Comparison of ENCODE assay signal across 35 cellular contexts in genomic region chr20:49517509-49518100, GRCh38. TPM values are rescaled to one million over a fixed set of nuclear protein-coding genes. Genes with fewer than 3 reads are reported as not detected.
DNase-seq lines count a peak whose midpoint lies in the region; ATAC-seq, FAIRE-seq and TF ChIP-seq lines count a peak whose summit lies in the region.
"Had no signal": no experiment of that assay in that cellular context is flagged by ENCODE, and none has a peak within 500 bp of the region (broad histone marks: within the 10 kb centered on the region; RNA-seq: fewer than 3 reads in every experiment).

No MANE protein-coding gene starts in this region.

- H3K4me3 ChIP-seq in PC-3 (ENCODE audit: low read length) (no peak overlapping the region), psoas muscle (no peak overlapping the region)
- H3K4me3 ChIP-seq: breast epithelium, left ventricle myocardium inferior, Peyer's patch had no signal

- no peak for FAIRE-seq in H54 (lab: Jason Lieb, UNC)
- FAIRE-seq: D721Med, endothelial cell of umbilical vein, keratinocyte had no signal

- no peaks in the 10 kb centered on the region for H3K9me3 ChIP-seq in PC-3 (ENCODE audit: low read length)
- no peaks in the 10 kb centered on the region for H3K9me3 ChIP-seq in psoas muscle
- H3K9me3 ChIP-seq: breast epithelium, left ventricle myocardium inferior, neutrophil, Peyer's patch had no signal

- TF ChIP-seq POLR2A in H54 (IDR thresholded peaks at IDR 0.05; ENCODE audit: low read depth, low read length), result no peak

- TF ChIP-seq CTCF in PC-3 (conservative IDR thresholded peaks at IDR 0.05; ENCODE audit: low read depth, low read length) (no peak), psoas muscle (IDR thresholded peaks at IDR 0.05) (no peak)

- CTCF ChIA-PET in PC-3 (lab: Charles Lee), result interaction anchor here (0.7 to 1.5 kb wide), 2 partner anchors 172 to 197 kb away, joined by 3 read pairs; no protein-coding TSS in a partner anchor

- H3K79me2 ChIP-seq in PC-3 (ENCODE audit: low read length), result no peaks in the 10 kb centered on the region

- no TSS peak for BruUV-seq in PC-3 (replicated peaks; lab: Mats Ljungman, UMichigan)

- H3F3A ChIP-seq in PC-3 (ENCODE audit: low read length, unreplicated experiment), result no peaks in the 10 kb centered on the region

- no peak overlapping the region for H3K27ac ChIP-seq in PC-3 (ENCODE audit: low read length)
- no peak overlapping the region for H3K27ac ChIP-seq in psoas muscle
- H3K27ac ChIP-seq: breast epithelium, left ventricle myocardium inferior, neutrophil, Peyer's patch, VCaP had no signal

- ATAC-seq in PC-3 (peak; percentile 45; the same call in 1 of the 2 replicates), esophagus mucosa (peak; percentile 57), psoas muscle (peak in 3 of 4 donors; percentile 25 to 67 (median 48))
- ATAC-seq: activated naive CD4-positive, alpha-beta T cell treated with anti-CD3 and anti-CD28 coated beads, Interleukin-2, amount 50 U/mL, for 72 hours; sciatic nerve had no signal

- no peak overlapping the region for H3K9ac ChIP-seq in PC-3 (ENCODE audit: low read length)

- H3K9me2 ChIP-seq in PC-3 (replicated peaks; ENCODE audit: low read length), result no peaks in the 10 kb centered on the region

- H3K27me3 ChIP-seq in PC-3 (ENCODE audit: low read length), result peaks cover 42% of the 10 kb centered on the region
- peaks cover 0 to 3% (median 0%) of the 10 kb centered on the region in 3 donors for H3K27me3 ChIP-seq in psoas muscle (ENCODE audit: insufficient read depth in 3 of 3, low read length in 2 of 3)
- H3K27me3 ChIP-seq: breast epithelium, Peyer's patch had no signal

- intact Hi-C loops in PC-3 (cut with micrococcal nuclease), result no loop called here
- intact Hi-C loops in psoas muscle (cut with DNase I), result no loop called here

- H2AFZ ChIP-seq in PC-3 (ENCODE audit: low read length), result no peak overlapping the region

- DNase-seq in A172 (ENCODE audit: low spot score), result peak; percentile 52
- DNase-seq in PC-3, result no peak
- no peak for DNase-seq in psoas muscle
- no peak for DNase-seq in NOMO-1 (lab: John Stamatoyannopoulos, UW; ENCODE audit: unreplicated experiment in 2 of 2)
- no peak for DNase-seq in NCI-H2081 treated with DMSO at 0.1 percent for 48 hours (lab: John Stamatoyannopoulos, UW)
- DNase-seq in H54 (ENCODE audit: insufficient read length, low spot score), result no peak
- no peak for DNase-seq in effector CD4-positive, alpha-beta T cell
- DNase-seq: 8988T; activated CD4-positive, alpha-beta T cell treated with anti-CD3 and anti-CD28 coated beads for 4 hours; activated CD8-positive, alpha-beta memory T cell treated with anti-CD3 and anti-CD28 coated beads for 24 hours; activated T-cell treated with anti-CD3 and anti-CD28 coated beads for 4 hours; amygdala; CD4-positive, CD25-positive, alpha-beta regulatory T cell; DND-41; GOT3; Kasumi-1; left ventricle myocardium inferior; mesendoderm; MV-4-11; NCI-H1436; NCI-H345; Peyer's patch; posterior cingulate gyrus; stimulated activated CD4-positive, alpha-beta T cell treated with anti-CD3 and anti-CD28 coated beads, Interleukin-4, amount 100 ng/mL, for 1 hour; T-helper 9 cell; trophoblast cell had no signal

- POLR2A ChIA-PET in PC-3 (lab: Charles Lee; ENCODE audit: unreplicated experiment), result no interaction called here

- no peak overlapping the region for H3K4me2 ChIP-seq in PC-3 (ENCODE audit: low read length)

- WGBS in psoas muscle, 3 donors, result 74 to 82% (median 77%) methylated on average over 10 of the region's 10 CpGs

- H3K4me1 ChIP-seq in PC-3 (ENCODE audit: insufficient read depth, low read length) (0 out of 2 replicates have a peak, but pooled peaks cover 4% of the 10 kb centered on the region), psoas muscle (no peaks in the 10 kb centered on the region)
- H3K4me1 ChIP-seq: breast epithelium, left ventricle myocardium inferior, Peyer's patch had no signal

- H4K20me1 ChIP-seq in PC-3 (ENCODE audit: low read length), result no peaks in the 10 kb centered on the region

- H3K36me3 ChIP-seq in PC-3 (ENCODE audit: low read depth, low read length) (no peaks in the 10 kb centered on the region), psoas muscle (ENCODE audit: insufficient read depth in 1 of 2, low read depth in 1 of 2) (no peaks in the 10 kb centered on the region)
- H3K36me3 ChIP-seq: breast epithelium, left ventricle myocardium inferior, neutrophil, Peyer's patch had no signal

RNA-seq across cellular contexts. Expression of gene KCNB1, which starts 35.1 kb away (rescaled TPM):
- 0.31 and 0.41 TPM in 2 replicates for total RNA-seq in A172 (2014; rRNA removed; shearing (Covaris generic))
- total RNA-seq in PC-3 (2014; rRNA removed), result 0.04 and 0.35 TPM in 2 replicates
- total RNA-seq in esophagus mucosa, result 0.52 TPM
- 10 to 100 TPM in 2 of 4 donors, 1 to 10 TPM in 2; 5.3 to 44.0 (median 15.6) TPM for total RNA-seq in psoas muscle
- polyA plus RNA-seq in psoas muscle, result 1 to 10 TPM; 1.8 to 3.2 (median 2.5) TPM
- total RNA-seq: activated naive CD4-positive, alpha-beta T cell treated with anti-CD3 and anti-CD28 coated beads, Interleukin-2, amount 50 U/mL, for 72 hours; CD4-positive, CD25-positive, alpha-beta regulatory T cell; endothelial cell of umbilical vein had no signal
- polyA plus RNA-seq: endothelial cell of umbilical vein, keratinocyte had no signal

RNA-seq across cellular contexts. Expression of gene PTGIS, which starts 50.3 kb away (rescaled TPM):
- 0.07 and 0.14 TPM in 2 replicates for total RNA-seq in A172 (2014; rRNA removed; shearing (Covaris generic))
- total RNA-seq in PC-3 (2014; rRNA removed), result 0.18 TPM in 1 of 2 replicates, not detected in the other
- total RNA-seq in esophagus mucosa, result 2.9 TPM
- 10 to 100 TPM in 2 of 4 donors, 1 to 10 TPM in 2; 8.0 to 26.5 (median 13.3) TPM for total RNA-seq in psoas muscle
- polyA plus RNA-seq in psoas muscle, result 1 to 10 TPM; 2.7 to 4.1 (median 3.6) TPM
- total RNA-seq: CD4-positive, CD25-positive, alpha-beta regulatory T cell had no signal
- polyA plus RNA-seq: CD4-positive, CD25-positive, alpha-beta regulatory T cell; keratinocyte had no signal
